27 cellular contexts compared by ENCODE assay signal in the genomic region with DNA sequence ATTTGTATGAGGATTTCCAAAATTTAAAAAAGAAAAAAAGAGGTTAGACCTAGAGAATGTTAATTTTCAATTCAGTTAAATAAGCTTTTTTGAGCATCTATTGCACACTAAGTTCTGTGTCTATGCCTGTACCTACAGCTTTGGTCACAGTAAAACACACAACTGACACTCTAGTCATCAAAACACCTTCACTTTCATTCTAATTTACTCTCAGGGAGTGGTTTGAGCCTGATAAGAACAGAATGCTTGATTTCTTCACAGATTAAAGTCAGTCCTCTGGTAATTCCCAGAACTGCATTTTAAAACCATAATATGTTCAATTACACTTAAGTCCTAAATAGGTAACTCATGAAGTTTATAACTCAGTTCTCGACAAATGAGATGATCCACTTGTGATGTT. TPM values are rescaled to one million over a fixed set of nuclear protein-coding genes. Genes with fewer than 3 reads are reported as not detected.
DNase-seq lines count a peak whose midpoint lies in the region; ATAC-seq, FAIRE-seq and TF ChIP-seq lines count a peak whose summit lies in the region.
"Had no signal": no experiment of that assay in that cellular context is flagged by ENCODE, and none has a peak within 500 bp of the region (broad histone marks: within the 10 kb centered on the region; RNA-seq: fewer than 3 reads in every experiment).

No MANE protein-coding gene starts in this region.

- FAIRE-seq in colon (lab: Jason Lieb, UNC): peak; percentile 60
- FAIRE-seq: GM12878, GM12892, GM18507 had no signal

- H3K4me2 ChIP-seq in MM.1S (ENCODE audit: low read depth, low read length): 0 out of 2 replicates have a peak overlapping the region, but pooled peaks have one; percentile 28
- H3K4me2 ChIP-seq: A549; BLaER1 treated with 17β-estradiol and CSF1 and Interleukin-3, amounts not matched to agents 10 nM and 100 nM had no signal

- H2AFZ ChIP-seq in MM.1S (ENCODE audit: low read length): peak overlapping the region; percentile 63

- H3F3A ChIP-seq in MM.1S (ENCODE audit: insufficient read depth, low read length): no peaks in the 10 kb centered on the region

- intact Hi-C loops in left lung (cut with DNase I): no loop called here
- intact Hi-C loops in upper lobe of right lung (cut with DNase I): no loop called here

- H3K9me3 ChIP-seq in MM.1S (replicated peaks; ENCODE audit: insufficient read depth, low read length) (no peaks in the 10 kb centered on the region), left lung (no peaks in the 10 kb centered on the region), upper lobe of right lung (no peaks in the 10 kb centered on the region)
- H3K9me3 ChIP-seq: A549; BLaER1 treated with 17β-estradiol and CSF1 and Interleukin-3, amounts not matched to agents 10 nM and 100 nM had no signal

- no peaks in the 10 kb centered on the region for H4K20me1 ChIP-seq in MM.1S (ENCODE audit: insufficient read depth, low read length)
- H4K20me1 ChIP-seq: BLaER1 treated with 17β-estradiol and CSF1 and Interleukin-3, amounts not matched to agents 10 nM and 100 nM had no signal

- TF ChIP-seq CTCF in MM.1S (IDR thresholded peaks at IDR 0.05; ENCODE audit: low read length): no peak
- no peak for TF ChIP-seq CTCF in left lung (IDR thresholded peaks at IDR 0.05)
- TF ChIP-seq CTCF in upper lobe of right lung (IDR thresholded peaks at IDR 0.05): no peak

- no peaks in the 10 kb centered on the region for H3K36me3 ChIP-seq in MM.1S (replicated peaks; ENCODE audit: insufficient read depth, low read length)
- H3K36me3 ChIP-seq in left lung: no peaks in the 10 kb centered on the region
- H3K36me3 ChIP-seq in upper lobe of right lung: no peaks in the 10 kb centered on the region
- H3K36me3 ChIP-seq: BLaER1 treated with 17β-estradiol and CSF1 and Interleukin-3, amounts not matched to agents 10 nM and 100 nM had no signal

- H3K27me3 ChIP-seq in MM.1S (replicated peaks; ENCODE audit: insufficient read depth, low read length) (no peaks in the 10 kb centered on the region), left lung (no peaks in the 10 kb centered on the region), upper lobe of right lung (no peaks in the 10 kb centered on the region)
- H3K27me3 ChIP-seq: BLaER1 treated with 17β-estradiol and CSF1 and Interleukin-3, amounts not matched to agents 10 nM and 100 nM had no signal

- no peak overlapping the region for H3K9ac ChIP-seq in MM.1S (ENCODE audit: low read length)
- H3K9ac ChIP-seq: BLaER1 treated with 17β-estradiol and CSF1 and Interleukin-3, amounts not matched to agents 10 nM and 100 nM had no signal

- H3K4me3 ChIP-seq in MM.1S (ENCODE audit: low read length) (no peak overlapping the region), left lung (no peak overlapping the region), upper lobe of right lung (no peak overlapping the region)
- H3K4me3 ChIP-seq: A549; BLaER1 treated with 17β-estradiol and CSF1 and Interleukin-3, amounts not matched to agents 10 nM and 100 nM; GM12878 had no signal

- no peak for DNase-seq in MM.1S
- no peak for DNase-seq in left lung
- DNase-seq in mesenteric fat pad (ENCODE audit: low spot score): no peak
- no peak for DNase-seq in upper lobe of right lung
- DNase-seq: AML-193; CD4-positive, alpha-beta T cell; CD8-positive, alpha-beta T cell; DMS 273 treated with DMSO at 0.1 percent for 48 hours; DMS153; DMS53; DMS79; DND-41; EL; GDM1 had no signal

- no peaks in the 10 kb centered on the region for H3K9me2 ChIP-seq in MM.1S (replicated peaks; ENCODE audit: insufficient read depth, low read length)

- H3K27ac ChIP-seq in MM.1S (ENCODE audit: low read length) (no peak overlapping the region), left lung (no peak overlapping the region), upper lobe of right lung (no peak overlapping the region)
- H3K27ac ChIP-seq: 22Rv1; A549; BLaER1 treated with 17β-estradiol and CSF1 and Interleukin-3, amounts not matched to agents 10 nM and 100 nM; C4-2B had no signal

- peak; percentile 67 for ATAC-seq in left lung
- no peak for ATAC-seq in HG02938 (IDR thresholded peaks at IDR 0.05; ENCODE audit: unreplicated experiment)
- ATAC-seq in upper lobe of right lung: no peak
- ATAC-seq: A549; CD8-positive, alpha-beta T cell; GM12878 had no signal

- peaks cover 7% of the 10 kb centered on the region; the same call in 1 of the 2 replicates for H3K4me1 ChIP-seq in MM.1S (ENCODE audit: low read length)
- H3K4me1 ChIP-seq in left lung: no peaks in the 10 kb centered on the region
- H3K4me1 ChIP-seq in upper lobe of right lung: no peaks in the 10 kb centered on the region
- H3K4me1 ChIP-seq: A549; BLaER1 treated with 17β-estradiol and CSF1 and Interleukin-3, amounts not matched to agents 10 nM and 100 nM had no signal

- H3K79me2 ChIP-seq in MM.1S (ENCODE audit: low read length): no peaks in the 10 kb centered on the region

RNA-seq across cellular contexts. Expression of gene SLC5A8, which starts 9.2 kb away (rescaled TPM):
- 1 to 10 TPM; 1.0 to 5.5 TPM for total RNA-seq in left lung
- not detected for total RNA-seq in mesenteric fat pad
- 2.8 TPM for total RNA-seq in upper lobe of right lung
- total RNA-seq: A172; B cell; CD4-positive, alpha-beta T cell; CD8-positive, alpha-beta T cell; Daoy; G401; GM12878 had no signal
